Comparison of ENCODE assay signal across 9 cellular contexts in genomic region chr14:65471038-65471878, GRCh38. TPM values are rescaled to one million over a fixed set of nuclear protein-coding genes. Genes with fewer than 3 reads are reported as not detected.
DNase-seq lines count a peak whose midpoint lies in the region; ATAC-seq, FAIRE-seq and TF ChIP-seq lines count a peak whose summit lies in the region.
"Had no signal": no experiment of that assay in that cellular context is flagged by ENCODE, and none has a peak within 500 bp of the region (broad histone marks: within the 10 kb centered on the region; RNA-seq: fewer than 3 reads in every experiment).

No MANE protein-coding gene starts in this region.

- H4K20me1 ChIP-seq in hepatocyte (ENCODE audit: insufficient read depth, poor library complexity, severe bottlenecking) (no peaks in the 10 kb centered on the region), HepG2 (ENCODE audit: insufficient read depth, low read length) (no peaks in the 10 kb centered on the region)

- intact Hi-C loops in HepG2 (cut with micrococcal nuclease; ENCODE audit: unreplicated experiment): no loop called here

- H3K27ac ChIP-seq in hepatocyte: no peak overlapping the region
- no peak overlapping the region for H3K27ac ChIP-seq in HepG2 (ENCODE audit: extremely low read length, insufficient read depth, low read length)

- CTCF ChIA-PET in HepG2 (lab: Yijun Ruan, JAX; ENCODE audit: low intra/inter-chr PET ratio, low total read pairs): no interaction called here

- TF ChIP-seq RAD21 in HepG2 (CRISPR knock-in tag; IDR thresholded peaks at IDR 0.05): no peak

- no peaks in the 10 kb centered on the region for H3K36me3 ChIP-seq in hepatocyte (replicated peaks; ENCODE audit: insufficient read depth, low read depth)
- no peaks in the 10 kb centered on the region for H3K36me3 ChIP-seq in HepG2 (replicated peaks in 1 of 2; ENCODE audit: control insufficient read depth in 1 of 2, insufficient read depth in 2 of 2, low read length in 2 of 2)

- no peak overlapping the region for H3K4me3 Mint-ChIP-seq in central memory CD8-positive, alpha-beta T cell

- BruUV-seq in HepG2 (replicated peaks; lab: Mats Ljungman, UMichigan): no TSS peak

- H3K9me2 ChIP-seq in hepatocyte (replicated peaks; ENCODE audit: insufficient read depth): no peaks in the 10 kb centered on the region

- DNase-seq in GM13977 (ENCODE audit: low spot score) (peak; percentile 38), hepatocyte (ENCODE audit: low spot score) (no peak), HPDE6-E6E7 (ENCODE audit: extremely low spot score) (no peak), NCI-H345 (lab: John Stamatoyannopoulos, UW) (no peak), HepG2 (ENCODE audit: low spot score) (no peak)
- no peak for DNase-seq in central memory CD8-positive, alpha-beta T cell (ENCODE audit: low spot score in 2 of 2)
- DNase-seq: NCI-H1417 treated with DMSO at 0.1 percent for 48 hours had no signal

- peaks cover 5% of the 10 kb centered on the region for H3K36me3 Mint-ChIP-seq in central memory CD8-positive, alpha-beta T cell (ENCODE audit: insufficient read depth)

- peak overlapping the region; percentile 33 for H3K27ac Mint-ChIP-seq in central memory CD8-positive, alpha-beta T cell (ENCODE audit: low read depth)

- H3K27me3 Mint-ChIP-seq in central memory CD8-positive, alpha-beta T cell: no peaks in the 10 kb centered on the region

- no peak overlapping the region for H2AFZ ChIP-seq in hepatocyte
- no peak overlapping the region for H2AFZ ChIP-seq in HepG2 (ENCODE audit: low read length)

- TF ChIP-seq CTCF in GM13977 (IDR thresholded peaks at IDR 0.05; ENCODE audit: extremely low read depth, insufficient read depth, missing control alignments): no peak
- no peak for TF ChIP-seq CTCF in hepatocyte (IDR thresholded peaks at IDR 0.05; ENCODE audit: poor library complexity)
- TF ChIP-seq CTCF in HepG2 (CRISPR knock-in tag; IDR thresholded peaks at IDR 0.05): no peak

- 75% methylated on average over 5 of the region's 5 CpGs for WGBS in hepatocyte (ENCODE audit: low lambda C conversion rate, missing lambda C conversion rate)
- WGBS in HepG2 (ENCODE audit: low lambda C conversion rate): 90% methylated on average over 5 of the region's 5 CpGs

- peak; percentile 66 for ATAC-seq in GM21381 (IDR thresholded peaks at IDR 0.05; ENCODE audit: unreplicated experiment)
- ATAC-seq in HG03378 (IDR thresholded peaks at IDR 0.05; ENCODE audit: unreplicated experiment): peak; percentile 79
- ATAC-seq in central memory CD8-positive, alpha-beta T cell (replicated peaks; ENCODE audit: extremely low read depth, poor library complexity, severe bottlenecking): no peak
- ATAC-seq in HepG2: no peak

- H3K4me1 ChIP-seq in hepatocyte (ENCODE audit: insufficient read depth) (no peaks in the 10 kb centered on the region), HepG2 (ENCODE audit: insufficient read depth, low read length) (peaks cover 14% of the 10 kb centered on the region)

- no peak for TF ChIP-seq EP300 in HepG2 (IDR thresholded peaks at IDR 0.05; ENCODE audit: low read depth in 2 of 2, low read length in 2 of 2)
- no peak for TF ChIP-seq EP300 in HepG2 (CRISPR knock-in tag; IDR thresholded peaks at IDR 0.05; ENCODE audit: borderline replicate concordance)

- H3K9me3 Mint-ChIP-seq in central memory CD8-positive, alpha-beta T cell: no peaks in the 10 kb centered on the region

- POLR2A ChIA-PET in HepG2 (lab: Yijun Ruan, JAX): no interaction called here

- no peaks in the 10 kb centered on the region for H3K27me3 ChIP-seq in hepatocyte
- H3K27me3 ChIP-seq in HepG2 (ENCODE audit: control insufficient read depth in 1 of 2, insufficient read depth in 2 of 2, low read length in 2 of 2): no peaks in the 10 kb centered on the region

- H3K4me3 ChIP-seq in hepatocyte (no peak overlapping the region), HepG2 (replicated peaks in 1 of 3; ENCODE audit: insufficient read depth in 1 of 3, low read depth in 2 of 3, low read length in 3 of 3) (no peak overlapping the region)

- in situ Hi-C loops in GM13977 (cut with MboI; ENCODE audit: low pct_unique_long_range_greater_than_20kb, low sequenced_read_pairs, unreplicated experiment) (no loop called here), HepG2 (cut with HindIII; ENCODE audit: extremely low pct_ligation_motif_present, low pct_unique_long_range_greater_than_20kb) (no loop called here)

- H3K9me3 ChIP-seq in hepatocyte (ENCODE audit: low read depth) (no peaks in the 10 kb centered on the region), HepG2 (ENCODE audit: low read length) (no peaks in the 10 kb centered on the region)

- no peak for FAIRE-seq in HepG2 (lab: Jason Lieb, UNC)

- H3K4me1 Mint-ChIP-seq in central memory CD8-positive, alpha-beta T cell: peaks cover 48% of the 10 kb centered on the region

- no peak overlapping the region for H3K4me2 ChIP-seq in hepatocyte
- no peak overlapping the region for H3K4me2 ChIP-seq in HepG2 (ENCODE audit: low read depth, low read length)

- TF ChIP-seq POLR2A in HepG2 (IDR thresholded peaks at IDR 0.05; ENCODE audit: insufficient read depth in 1 of 2, low read depth in 2 of 2, low read length in 2 of 2): no peak

- no peak overlapping the region for H3K9ac ChIP-seq in HepG2 (ENCODE audit: insufficient read depth, low read depth, low read length)

- H3K79me2 ChIP-seq in hepatocyte (peaks cover 34% of the 10 kb centered on the region), HepG2 (ENCODE audit: insufficient read depth, low read length) (no peaks in the 10 kb centered on the region)

TF ChIP-seq in HepG2, 621 proteins besides CTCF, POLR2A, EP300 and RAD21 (continues in another document):
- TF ChIP-seq ZZZ3 (CRISPR knock-in tag; IDR thresholded peaks at IDR 0.05; ENCODE audit: borderline replicate concordance) (no peak), ZC3H13 (CRISPR knock-in tag; IDR thresholded peaks at IDR 0.05) (no peak), SMYD3 (CRISPR knock-in tag; IDR thresholded peaks at IDR 0.05) (no peak), ATF5 (CRISPR knock-in tag; IDR thresholded peaks at IDR 0.05; ENCODE audit: low read depth) (no peak), HCFC1 (IDR thresholded peaks at IDR 0.05; ENCODE audit: low read depth, low read length) (no peak), MIER2 (CRISPR knock-in tag; IDR thresholded peaks at IDR 0.05) (no peak), ZBTB26 (CRISPR knock-in tag; IDR thresholded peaks at IDR 0.05; ENCODE audit: borderline replicate concordance) (no peak), ZNF331 (CRISPR knock-in tag; IDR thresholded peaks at IDR 0.05) (no peak), ZNF597 (CRISPR knock-in tag; IDR thresholded peaks at IDR 0.05) (no peak), ZBTB1 (CRISPR knock-in tag; IDR thresholded peaks at IDR 0.05; ENCODE audit: borderline replicate concordance) (no peak), ZKSCAN5 (CRISPR knock-in tag; IDR thresholded peaks at IDR 0.05) (no peak), TCF7 (IDR thresholded peaks at IDR 0.05; ENCODE audit: low read depth) (no peak)

RNA-seq across cellular contexts. Expression of gene FUT8, which starts 58.7 kb away (rescaled TPM):
- total RNA-seq in hepatocyte (62.2 and 67.5 TPM in 2 replicates), HepG2 (2016; rRNA removed; fragmentation: Illumina TruSeq; extraction: Trizol) (14.9 and 17.5 TPM in 2 replicates)
- polyA plus RNA-seq in hepatocyte (24.4 and 26.6 TPM in 2 replicates), HepG2 (2011; rRNA removed) (7.3 and 9.3 TPM in 2 replicates)
- 27.3 and 31.5 TPM in 2 replicates for total RNA-seq in HepG2 (2016; cell fraction: cytosol; rRNA removed; fragmentation: Illumina TruSeq; extraction: Trizol; ENCODE audit: low read depth)
- total RNA-seq in HepG2 (2016; cell fraction: insoluble cytoplasmic fraction; rRNA removed; fragmentation: Illumina TruSeq; extraction: Trizol): 16.8 and 18.2 TPM in 2 replicates
- 16.1 and 17.6 TPM in 2 replicates for total RNA-seq in HepG2 (2016; cell fraction: membrane; rRNA removed; fragmentation: Illumina TruSeq; extraction: Trizol)
- total RNA-seq in HepG2 (2016; cell fraction: nucleus; rRNA removed; fragmentation: Illumina TruSeq; extraction: Trizol): 20.6 and 24.1 TPM in 2 replicates
- polyA plus RNA-seq in HepG2 (2011; cell fraction: cytosol; rRNA removed): 6.1 and 8.1 TPM in 2 replicates
- polyA plus RNA-seq in HepG2 (2011; cell fraction: nucleus; rRNA removed): 2.8 and 3.7 TPM in 2 replicates
- 5.4 and 7.4 TPM in 2 replicates for polyA plus RNA-seq in HepG2 (2012)
- polyA plus RNA-seq in HepG2 (2016; cell fraction: cytosol; fragmentation: Illumina TruSeq; extraction: Trizol; ENCODE audit: low read depth): 1.4 and 1.9 TPM in 2 replicates
- 11.2 and 11.7 TPM in 2 replicates for polyA plus RNA-seq in HepG2 (2016; cell fraction: insoluble cytoplasmic fraction; fragmentation: Illumina TruSeq; extraction: Trizol; ENCODE audit: low read depth)
- polyA plus RNA-seq in HepG2 (2016; cell fraction: membrane; fragmentation: Illumina TruSeq; extraction: Trizol; ENCODE audit: low read depth): 5.5 and 6.3 TPM in 2 replicates
- polyA plus RNA-seq in HepG2 (2016; cell fraction: nucleus; fragmentation: Illumina TruSeq; extraction: Trizol; ENCODE audit: insufficient read depth, low read depth): 14.0 and 14.3 TPM in 2 replicates
- polyA minus RNA-seq in HepG2 (2011; rRNA and poly(A)+ RNA removed; ENCODE audit: low replicate concordance): 10.7 and 14.3 TPM in 2 replicates
- polyA minus RNA-seq in HepG2 (2011; cell fraction: cytosol; rRNA and poly(A)+ RNA removed): 8.0 and 10.0 TPM in 2 replicates
- polyA minus RNA-seq in HepG2 (2011; cell fraction: nucleus; rRNA and poly(A)+ RNA removed): 21.5 and 25.2 TPM in 2 replicates

Comparison
In these comparisons a context has a peak if more than half of its experiments do, and no peak if none do; other contexts are left out.
1. ATAC-seq: peak in GM21381 (single experiment) and HG03378 (single experiment); none in central memory CD8-positive, alpha-beta T cell (single experiment) and HepG2 (single experiment).